Comparison of ENCODE assay signal across 8 cellular contexts in the genomic region with DNA sequence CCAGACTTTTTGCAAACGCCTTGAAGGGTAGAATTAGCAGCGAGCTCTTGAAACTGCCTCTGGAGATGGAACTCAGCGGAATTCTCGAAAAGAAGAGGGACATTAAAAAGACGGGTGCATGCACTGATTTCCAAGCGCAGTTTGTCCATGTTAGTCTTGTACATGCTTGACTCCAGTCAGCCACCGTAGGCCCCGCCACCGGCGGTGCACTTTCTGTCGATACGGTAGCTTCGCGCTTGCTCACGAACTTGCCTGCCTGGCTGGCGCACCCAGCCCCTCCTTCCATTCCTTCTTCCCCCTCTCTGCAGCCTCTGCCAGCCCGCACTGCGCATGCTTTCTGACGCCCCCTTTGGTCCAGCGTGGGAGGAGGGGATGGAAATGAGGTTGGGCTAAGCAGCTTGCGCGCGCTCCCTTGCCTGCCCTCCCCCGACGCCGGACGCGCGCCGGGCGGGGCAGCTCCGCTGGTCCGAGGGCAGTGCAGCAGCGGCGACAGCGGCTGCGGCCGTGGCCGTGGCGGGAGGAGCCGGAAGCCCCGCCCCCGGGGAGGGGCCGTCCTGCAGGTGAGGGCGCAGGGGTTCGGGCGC. TPM values are rescaled to one million over a fixed set of nuclear protein-coding genes. Genes with fewer than 3 reads are reported as not detected.
A peak's percentile ranks its signal among the peaks of the same experiment; 100 is the strongest.
DNase-seq lines count a peak whose midpoint lies in the region; ATAC-seq and TF ChIP-seq lines count a peak whose summit lies in the region.

TSS of gene ZNF575 (plus strand) at position 227 of the 584 bp plus-strand sequence. CDS start 1,235 bp downstream, outside the sequence.

- peaks cover 6% of the 10 kb centered on the region for H3K36me3 ChIP-seq in left ventricle myocardium inferior
- H3K36me3 ChIP-seq in prostate gland, result no peaks in the 10 kb centered on the region
- H3K36me3 ChIP-seq in urinary bladder (ENCODE audit: insufficient read depth), result no peaks in the 10 kb centered on the region

- peak; percentile 70 for ATAC-seq in HG02678 (IDR thresholded peaks at IDR 0.05; ENCODE audit: unreplicated experiment)

- peaks cover 35% of the 10 kb centered on the region for H3K4me1 ChIP-seq in left ventricle myocardium inferior
- H3K4me1 ChIP-seq in prostate gland (replicated peaks), result peaks cover 2% of the 10 kb centered on the region
- no peaks in the 10 kb centered on the region for H3K4me1 ChIP-seq in urinary bladder (ENCODE audit: insufficient read depth)

- peak; percentile 88 for DNase-seq in GM12864 (ENCODE audit: low read depth)
- peak; percentile 84 for DNase-seq in NCI-H128 (lab: John Stamatoyannopoulos, UW; ENCODE audit: unreplicated experiment)
- DNase-seq in T follicular helper cell (ENCODE audit: low read depth), result peak; percentile 69
- peak; percentile 95 for DNase-seq in amniotic epithelial cell (ENCODE audit: low read depth)
- DNase-seq in left ventricle myocardium inferior, result peak; percentile 91
- DNase-seq in prostate gland (ENCODE audit: low spot score), result peak; percentile 81

- WGBS in prostate gland, result under 1% methylated on average over 43 of the region's 47 CpGs
- under 1% methylated on average over 47 of the region's 47 CpGs for WGBS in urinary bladder

- TF ChIP-seq CTCF in GM12864 (IDR thresholded peaks at IDR 0.05; ENCODE audit: low read depth, low read length, missing control alignments) (no peak), left ventricle myocardium inferior (IDR thresholded peaks at IDR 0.05; ENCODE audit: borderline replicate concordance) (no peak), prostate gland (IDR thresholded peaks at IDR 0.05) (no peak)

- H3K27me3 ChIP-seq in left ventricle myocardium inferior (ENCODE audit: low read depth), result no peaks in the 10 kb centered on the region
- no peaks in the 10 kb centered on the region for H3K27me3 ChIP-seq in prostate gland (replicated peaks; ENCODE audit: insufficient read depth)

- peak; percentile 23 for TF ChIP-seq POLR2A in prostate gland (IDR thresholded peaks at IDR 0.05)

- intact Hi-C loops in left ventricle myocardium inferior (cut with micrococcal nuclease) (no loop called here), prostate gland (cut with DNase I) (loop anchor here (10.0 kb wide), 1 partner anchor 222 kb away; the partner anchor contains the start of gene SMG9)

- H3K4me3 ChIP-seq in GM12864 (ENCODE audit: low read depth, low read length), result peak within 1 kb of the TSS; percentile 63
- peak within 1 kb of the TSS; percentile 77 for H3K4me3 ChIP-seq in left ventricle myocardium inferior
- H3K4me3 ChIP-seq in prostate gland, result peak within 1 kb of the TSS; percentile 48 to 51
- peak within 1 kb of the TSS; percentile 41 for H3K4me3 ChIP-seq in urinary bladder (ENCODE audit: low read depth, low read length)

- peak within 1 kb of the TSS; percentile 96 for H3K27ac ChIP-seq in left ventricle myocardium inferior (replicated peaks)
- peak within 1 kb of the TSS; percentile 88 to 93 for H3K27ac ChIP-seq in prostate gland
- H3K27ac ChIP-seq in urinary bladder (ENCODE audit: low read depth), result peak within 1 kb of the TSS; percentile 75

- H3K9me3 ChIP-seq in left ventricle myocardium inferior (replicated peaks) (no peaks in the 10 kb centered on the region), prostate gland (no peaks in the 10 kb centered on the region)

RNA-seq across cellular contexts. Expression of gene ZNF575, which starts in this region (rescaled TPM):
- 1.1 TPM for total RNA-seq in left ventricle myocardium inferior
- total RNA-seq in prostate gland, result 1 to 10 TPM in 1 of 2 donors, not detected in 1; 2.0 TPM
- total RNA-seq in urinary bladder, result 0.42 TPM
- 2.3 TPM for polyA plus RNA-seq in urinary bladder

Comparison
In these comparisons a context has a peak if more than half of its experiments do, and no peak if none do; other contexts are left out.
1. Peak in every context shown above with its lines: DNase-seq, ATAC-seq, H3K4me3 ChIP-seq and H3K27ac ChIP-seq.